Comparison of ENCODE assay signal across 1 cellular context in the genomic region with DNA sequence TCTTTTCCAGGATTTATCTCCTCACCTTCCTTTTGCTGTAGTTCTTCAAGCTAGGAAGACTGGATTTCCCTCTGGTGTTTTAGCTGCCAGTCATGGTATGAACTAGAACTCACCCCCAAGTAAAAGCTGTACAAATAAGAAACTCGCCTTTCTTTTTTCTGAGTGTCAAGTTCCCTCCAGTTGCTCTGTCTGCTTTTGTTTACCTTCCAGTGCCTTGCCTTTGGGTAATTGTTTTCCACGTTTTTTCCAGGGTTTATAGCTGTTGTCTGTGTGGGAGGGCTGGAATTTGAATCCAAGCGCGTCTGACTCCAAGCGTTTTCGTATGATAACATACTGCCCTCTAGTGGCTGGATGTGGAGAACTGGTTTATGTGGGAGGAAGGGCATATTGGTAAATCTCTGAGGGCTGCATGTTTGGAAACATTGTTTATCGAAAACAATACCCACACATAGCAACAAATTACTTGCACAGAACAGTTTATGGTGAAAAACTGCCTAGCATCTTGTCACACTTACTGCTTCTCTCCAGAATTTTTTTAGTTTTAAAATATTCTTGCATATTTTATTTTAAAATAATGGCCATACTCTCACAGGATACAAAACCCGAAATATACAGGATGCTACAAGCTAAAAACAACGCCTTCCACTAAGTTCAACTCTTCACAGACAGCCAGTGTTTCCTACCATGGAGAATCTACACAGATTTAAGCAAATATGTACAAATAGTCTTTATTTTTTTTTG.
TF ChIP-seq lines count a peak whose summit lies in the region.

No MANE protein-coding gene starts in this region.

TF ChIP-seq in HepG2, 621 proteins besides CTCF, POLR2A, EP300 and RAD21 (continued from another document):
- TF ChIP-seq, protein P1, sequence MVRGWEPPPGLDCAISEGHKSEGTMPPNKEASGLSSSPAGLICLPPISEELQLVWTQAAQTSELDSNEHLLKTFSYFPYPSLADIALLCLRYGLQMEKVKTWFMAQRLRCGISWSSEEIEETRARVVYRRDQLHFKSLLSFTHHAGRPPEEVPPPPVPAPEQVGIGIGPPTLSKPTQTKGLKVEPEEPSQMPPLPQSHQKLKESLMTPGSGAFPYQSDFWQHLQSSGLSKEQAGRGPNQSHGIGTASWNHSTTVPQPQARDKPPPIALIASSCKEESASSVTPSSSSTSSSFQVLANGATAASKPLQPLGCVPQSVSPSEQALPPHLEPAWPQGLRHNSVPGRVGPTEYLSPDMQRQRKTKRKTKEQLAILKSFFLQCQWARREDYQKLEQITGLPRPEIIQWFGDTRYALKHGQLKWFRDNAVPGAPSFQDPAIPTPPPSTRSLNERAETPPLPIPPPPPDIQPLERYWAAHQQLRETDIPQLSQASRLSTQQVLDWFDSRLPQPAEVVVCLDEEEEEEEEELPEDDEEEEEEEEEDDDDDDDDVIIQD (CRISPR knock-in tag; IDR thresholded peaks at IDR 0.05; ENCODE audit: low read depth) = 0 out of 2 replicates have a peak, but pooled peaks have one; percentile 22
- TF ChIP-seq, protein P2, sequence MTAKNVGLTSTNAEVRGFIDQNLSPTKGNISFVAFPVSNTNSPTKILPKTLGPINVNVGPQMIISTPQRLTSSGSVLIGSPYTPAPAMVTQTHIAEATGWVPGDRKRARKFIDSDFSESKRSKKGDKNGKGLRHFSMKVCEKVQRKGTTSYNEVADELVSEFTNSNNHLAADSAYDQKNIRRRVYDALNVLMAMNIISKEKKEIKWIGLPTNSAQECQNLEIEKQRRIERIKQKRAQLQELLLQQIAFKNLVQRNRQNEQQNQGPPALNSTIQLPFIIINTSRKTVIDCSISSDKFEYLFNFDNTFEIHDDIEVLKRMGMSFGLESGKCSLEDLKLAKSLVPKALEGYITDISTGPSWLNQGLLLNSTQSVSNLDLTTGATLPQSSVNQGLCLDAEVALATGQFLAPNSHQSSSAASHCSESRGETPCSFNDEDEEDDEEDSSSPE (CRISPR knock-in tag; IDR thresholded peaks at IDR 0.05) = peak; percentile 73
- TF ChIP-seq, protein P3, sequence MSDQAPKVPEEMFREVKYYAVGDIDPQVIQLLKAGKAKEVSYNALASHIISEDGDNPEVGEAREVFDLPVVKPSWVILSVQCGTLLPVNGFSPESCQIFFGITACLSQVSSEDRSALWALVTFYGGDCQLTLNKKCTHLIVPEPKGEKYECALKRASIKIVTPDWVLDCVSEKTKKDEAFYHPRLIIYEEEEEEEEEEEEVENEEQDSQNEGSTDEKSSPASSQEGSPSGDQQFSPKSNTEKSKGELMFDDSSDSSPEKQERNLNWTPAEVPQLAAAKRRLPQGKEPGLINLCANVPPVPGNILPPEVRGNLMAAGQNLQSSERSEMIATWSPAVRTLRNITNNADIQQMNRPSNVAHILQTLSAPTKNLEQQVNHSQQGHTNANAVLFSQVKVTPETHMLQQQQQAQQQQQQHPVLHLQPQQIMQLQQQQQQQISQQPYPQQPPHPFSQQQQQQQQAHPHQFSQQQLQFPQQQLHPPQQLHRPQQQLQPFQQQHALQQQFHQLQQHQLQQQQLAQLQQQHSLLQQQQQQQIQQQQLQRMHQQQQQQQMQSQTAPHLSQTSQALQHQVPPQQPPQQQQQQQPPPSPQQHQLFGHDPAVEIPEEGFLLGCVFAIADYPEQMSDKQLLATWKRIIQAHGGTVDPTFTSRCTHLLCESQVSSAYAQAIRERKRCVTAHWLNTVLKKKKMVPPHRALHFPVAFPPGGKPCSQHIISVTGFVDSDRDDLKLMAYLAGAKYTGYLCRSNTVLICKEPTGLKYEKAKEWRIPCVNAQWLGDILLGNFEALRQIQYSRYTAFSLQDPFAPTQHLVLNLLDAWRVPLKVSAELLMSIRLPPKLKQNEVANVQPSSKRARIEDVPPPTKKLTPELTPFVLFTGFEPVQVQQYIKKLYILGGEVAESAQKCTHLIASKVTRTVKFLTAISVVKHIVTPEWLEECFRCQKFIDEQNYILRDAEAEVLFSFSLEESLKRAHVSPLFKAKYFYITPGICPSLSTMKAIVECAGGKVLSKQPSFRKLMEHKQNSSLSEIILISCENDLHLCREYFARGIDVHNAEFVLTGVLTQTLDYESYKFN (CRISPR knock-in tag; conservative IDR thresholded peaks at IDR 0.05) = 0 out of 2 replicates have a peak, but pooled peaks have one; percentile 12
- TF ChIP-seq, protein P4, sequence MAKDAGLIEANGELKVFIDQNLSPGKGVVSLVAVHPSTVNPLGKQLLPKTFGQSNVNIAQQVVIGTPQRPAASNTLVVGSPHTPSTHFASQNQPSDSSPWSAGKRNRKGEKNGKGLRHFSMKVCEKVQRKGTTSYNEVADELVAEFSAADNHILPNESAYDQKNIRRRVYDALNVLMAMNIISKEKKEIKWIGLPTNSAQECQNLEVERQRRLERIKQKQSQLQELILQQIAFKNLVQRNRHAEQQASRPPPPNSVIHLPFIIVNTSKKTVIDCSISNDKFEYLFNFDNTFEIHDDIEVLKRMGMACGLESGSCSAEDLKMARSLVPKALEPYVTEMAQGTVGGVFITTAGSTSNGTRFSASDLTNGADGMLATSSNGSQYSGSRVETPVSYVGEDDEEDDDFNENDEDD (CRISPR knock-in tag; IDR thresholded peaks at IDR 0.05; ENCODE audit: borderline replicate concordance) = peak; percentile 57; the same call in 1 of the 2 replicates
- TF ChIP-seq SOX6 (IDR thresholded peaks at IDR 0.05) = no peak
- TF ChIP-seq SOX6 (CRISPR knock-in tag; IDR thresholded peaks at IDR 0.05) = peak; percentile 63
- 0 out of 2 replicates have a peak, but pooled peaks have one; percentile 18 for TF ChIP-seq FOXO1 (CRISPR knock-in tag; IDR thresholded peaks at IDR 0.05)
- TF ChIP-seq, protein P5, sequence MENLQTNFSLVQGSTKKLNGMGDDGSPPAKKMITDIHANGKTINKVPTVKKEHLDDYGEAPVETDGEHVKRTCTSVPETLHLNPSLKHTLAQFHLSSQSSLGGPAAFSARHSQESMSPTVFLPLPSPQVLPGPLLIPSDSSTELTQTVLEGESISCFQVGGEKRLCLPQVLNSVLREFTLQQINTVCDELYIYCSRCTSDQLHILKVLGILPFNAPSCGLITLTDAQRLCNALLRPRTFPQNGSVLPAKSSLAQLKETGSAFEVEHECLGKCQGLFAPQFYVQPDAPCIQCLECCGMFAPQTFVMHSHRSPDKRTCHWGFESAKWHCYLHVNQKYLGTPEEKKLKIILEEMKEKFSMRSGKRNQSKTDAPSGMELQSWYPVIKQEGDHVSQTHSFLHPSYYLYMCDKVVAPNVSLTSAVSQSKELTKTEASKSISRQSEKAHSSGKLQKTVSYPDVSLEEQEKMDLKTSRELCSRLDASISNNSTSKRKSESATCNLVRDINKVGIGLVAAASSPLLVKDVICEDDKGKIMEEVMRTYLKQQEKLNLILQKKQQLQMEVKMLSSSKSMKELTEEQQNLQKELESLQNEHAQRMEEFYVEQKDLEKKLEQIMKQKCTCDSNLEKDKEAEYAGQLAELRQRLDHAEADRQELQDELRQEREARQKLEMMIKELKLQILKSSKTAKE (CRISPR knock-in tag; IDR thresholded peaks at IDR 0.05; ENCODE audit: borderline replicate concordance) = no peak
- peak; percentile 25; the same call in 1 of the 2 replicates for TF ChIP-seq CEBPG (CRISPR knock-in tag; IDR thresholded peaks at IDR 0.05)
- TF ChIP-seq MXI1 (IDR thresholded peaks at IDR 0.05; ENCODE audit: borderline replicate concordance, low read depth, low read length) = peak; percentile 88; the same call in 2 of the 3 replicates
- TF ChIP-seq, protein P6, sequence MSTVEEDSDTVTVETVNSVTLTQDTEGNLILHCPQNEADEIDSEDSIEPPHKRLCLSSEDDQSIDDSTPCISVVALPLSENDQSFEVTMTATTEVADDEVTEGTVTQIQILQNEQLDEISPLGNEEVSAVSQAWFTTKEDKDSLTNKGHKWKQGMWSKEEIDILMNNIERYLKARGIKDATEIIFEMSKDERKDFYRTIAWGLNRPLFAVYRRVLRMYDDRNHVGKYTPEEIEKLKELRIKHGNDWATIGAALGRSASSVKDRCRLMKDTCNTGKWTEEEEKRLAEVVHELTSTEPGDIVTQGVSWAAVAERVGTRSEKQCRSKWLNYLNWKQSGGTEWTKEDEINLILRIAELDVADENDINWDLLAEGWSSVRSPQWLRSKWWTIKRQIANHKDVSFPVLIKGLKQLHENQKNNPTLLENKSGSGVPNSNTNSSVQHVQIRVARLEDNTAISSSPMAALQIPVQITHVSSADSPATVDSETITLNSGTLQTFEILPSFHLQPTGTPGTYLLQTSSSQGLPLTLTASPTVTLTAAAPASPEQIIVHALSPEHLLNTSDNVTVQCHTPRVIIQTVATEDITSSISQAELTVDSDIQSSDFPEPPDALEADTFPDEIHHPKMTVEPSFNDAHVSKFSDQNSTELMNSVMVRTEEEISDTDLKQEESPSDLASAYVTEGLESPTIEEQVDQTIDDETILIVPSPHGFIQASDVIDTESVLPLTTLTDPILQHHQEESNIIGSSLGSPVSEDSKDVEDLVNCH (CRISPR knock-in tag; IDR thresholded peaks at IDR 0.05) = no peak
- 0 out of 2 replicates have a peak, but pooled peaks have one; percentile 17 for TF ChIP-seq MED1 (CRISPR knock-in tag; IDR thresholded peaks at IDR 0.05)
- peak; percentile 57 for TF ChIP-seq SAP130 (CRISPR knock-in tag; IDR thresholded peaks at IDR 0.05; ENCODE audit: low read depth)
- no peak for TF ChIP-seq NAIF1 (CRISPR knock-in tag; IDR thresholded peaks at IDR 0.05; ENCODE audit: borderline replicate concordance)
- 0 out of 2 replicates have a peak, but pooled peaks have one; percentile 26 for TF ChIP-seq CCDC6 (CRISPR knock-in tag; IDR thresholded peaks at IDR 0.05)
- peak; percentile 47; the same call in 1 of the 2 replicates for TF ChIP-seq MIER3 (CRISPR knock-in tag; IDR thresholded peaks at IDR 0.05; ENCODE audit: borderline replicate concordance)
- TF ChIP-seq, protein P7, sequence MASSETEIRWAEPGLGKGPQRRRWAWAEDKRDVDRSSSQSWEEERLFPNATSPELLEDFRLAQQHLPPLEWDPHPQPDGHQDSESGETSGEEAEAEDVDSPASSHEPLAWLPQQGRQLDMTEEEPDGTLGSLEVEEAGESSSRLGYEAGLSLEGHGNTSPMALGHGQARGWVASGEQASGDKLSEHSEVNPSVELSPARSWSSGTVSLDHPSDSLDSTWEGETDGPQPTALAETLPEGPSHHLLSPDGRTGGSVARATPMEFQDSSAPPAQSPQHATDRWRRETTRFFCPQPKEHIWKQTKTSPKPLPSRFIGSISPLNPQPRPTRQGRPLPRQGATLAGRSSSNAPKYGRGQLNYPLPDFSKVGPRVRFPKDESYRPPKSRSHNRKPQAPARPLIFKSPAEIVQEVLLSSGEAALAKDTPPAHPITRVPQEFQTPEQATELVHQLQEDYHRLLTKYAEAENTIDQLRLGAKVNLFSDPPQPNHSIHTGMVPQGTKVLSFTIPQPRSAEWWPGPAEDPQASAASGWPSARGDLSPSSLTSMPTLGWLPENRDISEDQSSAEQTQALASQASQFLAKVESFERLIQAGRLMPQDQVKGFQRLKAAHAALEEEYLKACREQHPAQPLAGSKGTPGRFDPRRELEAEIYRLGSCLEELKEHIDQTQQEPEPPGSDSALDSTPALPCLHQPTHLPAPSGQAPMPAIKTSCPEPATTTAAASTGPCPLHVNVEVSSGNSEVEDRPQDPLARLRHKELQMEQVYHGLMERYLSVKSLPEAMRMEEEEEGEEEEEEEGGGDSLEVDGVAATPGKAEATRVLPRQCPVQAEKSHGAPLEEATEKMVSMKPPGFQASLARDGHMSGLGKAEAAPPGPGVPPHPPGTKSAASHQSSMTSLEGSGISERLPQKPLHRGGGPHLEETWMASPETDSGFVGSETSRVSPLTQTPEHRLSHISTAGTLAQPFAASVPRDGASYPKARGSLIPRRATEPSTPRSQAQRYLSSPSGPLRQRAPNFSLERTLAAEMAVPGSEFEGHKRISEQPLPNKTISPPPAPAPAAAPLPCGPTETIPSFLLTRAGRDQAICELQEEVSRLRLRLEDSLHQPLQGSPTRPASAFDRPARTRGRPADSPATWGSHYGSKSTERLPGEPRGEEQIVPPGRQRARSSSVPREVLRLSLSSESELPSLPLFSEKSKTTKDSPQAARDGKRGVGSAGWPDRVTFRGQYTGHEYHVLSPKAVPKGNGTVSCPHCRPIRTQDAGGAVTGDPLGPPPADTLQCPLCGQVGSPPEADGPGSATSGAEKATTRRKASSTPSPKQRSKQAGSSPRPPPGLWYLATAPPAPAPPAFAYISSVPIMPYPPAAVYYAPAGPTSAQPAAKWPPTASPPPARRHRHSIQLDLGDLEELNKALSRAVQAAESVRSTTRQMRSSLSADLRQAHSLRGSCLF (CRISPR knock-in tag; IDR thresholded peaks at IDR 0.05; ENCODE audit: borderline replicate concordance) = no peak
- TF ChIP-seq FOXA3 (CRISPR knock-in tag; IDR thresholded peaks at IDR 0.05) = peak; percentile 49; the same call in 1 of the 2 replicates
- no peak for TF ChIP-seq LCORL (IDR thresholded peaks at IDR 0.05)
- 0 out of 2 replicates have a peak, but pooled peaks have one; percentile 22 for TF ChIP-seq LCORL (CRISPR knock-in tag; IDR thresholded peaks at IDR 0.05)
- TF ChIP-seq GATAD2A (CRISPR knock-in tag; IDR thresholded peaks at IDR 0.05) = 0 out of 2 replicates have a peak, but pooled peaks have one; percentile 41
- peak; percentile 29; the same call in 1 of the 2 replicates for TF ChIP-seq KAT8 (CRISPR knock-in tag; IDR thresholded peaks at IDR 0.05)
- TF ChIP-seq CREB1 (IDR thresholded peaks at IDR 0.05) = no peak
- TF ChIP-seq CREB1 (CRISPR knock-in tag; IDR thresholded peaks at IDR 0.05) = 0 out of 2 replicates have a peak, but pooled peaks have one; percentile 36
- TF ChIP-seq, protein P8, sequence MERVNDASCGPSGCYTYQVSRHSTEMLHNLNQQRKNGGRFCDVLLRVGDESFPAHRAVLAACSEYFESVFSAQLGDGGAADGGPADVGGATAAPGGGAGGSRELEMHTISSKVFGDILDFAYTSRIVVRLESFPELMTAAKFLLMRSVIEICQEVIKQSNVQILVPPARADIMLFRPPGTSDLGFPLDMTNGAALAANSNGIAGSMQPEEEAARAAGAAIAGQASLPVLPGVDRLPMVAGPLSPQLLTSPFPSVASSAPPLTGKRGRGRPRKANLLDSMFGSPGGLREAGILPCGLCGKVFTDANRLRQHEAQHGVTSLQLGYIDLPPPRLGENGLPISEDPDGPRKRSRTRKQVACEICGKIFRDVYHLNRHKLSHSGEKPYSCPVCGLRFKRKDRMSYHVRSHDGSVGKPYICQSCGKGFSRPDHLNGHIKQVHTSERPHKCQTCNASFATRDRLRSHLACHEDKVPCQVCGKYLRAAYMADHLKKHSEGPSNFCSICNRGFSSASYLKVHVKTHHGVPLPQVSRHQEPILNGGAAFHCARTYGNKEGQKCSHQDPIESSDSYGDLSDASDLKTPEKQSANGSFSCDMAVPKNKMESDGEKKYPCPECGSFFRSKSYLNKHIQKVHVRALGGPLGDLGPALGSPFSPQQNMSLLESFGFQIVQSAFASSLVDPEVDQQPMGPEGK (CRISPR knock-in tag; IDR thresholded peaks at IDR 0.05) = 0 out of 2 replicates have a peak, but pooled peaks have one; percentile 17
- TF ChIP-seq DPF2 (CRISPR knock-in tag; IDR thresholded peaks at IDR 0.05; ENCODE audit: borderline replicate concordance, low read depth) = no peak
- TF ChIP-seq ZKSCAN5 (CRISPR knock-in tag; IDR thresholded peaks at IDR 0.05) = no peak
- TF ChIP-seq TEAD3 (CRISPR knock-in tag; optimal IDR thresholded peaks at IDR 0.05; ENCODE audit: borderline replicate concordance) = peak; percentile 86
- peak in 1 of 2 experiments; percentile 26; a peak in 1 of 4 replicates for TF ChIP-seq KLF16 (CRISPR knock-in tag; IDR thresholded peaks at IDR 0.05)
- TF ChIP-seq GATAD1 (CRISPR knock-in tag; IDR thresholded peaks at IDR 0.05) = peak; percentile 21; the same call in 1 of the 2 replicates
